Comparison of ENCODE assay signal across 23 cellular contexts in genomic region chr9:126206099-126206498, GRCh38.
A peak's percentile ranks its signal among the peaks of the same experiment; 100 is the strongest.
DNase-seq lines count a peak whose midpoint lies in the region; ATAC-seq, FAIRE-seq and TF ChIP-seq lines count a peak whose summit lies in the region.
"Had no signal": no experiment of that assay in that cellular context is flagged by ENCODE, and none has a peak within 500 bp of the region (broad histone marks: within the 10 kb centered on the region; RNA-seq: fewer than 3 reads in every experiment).

No MANE protein-coding gene starts in this region.

- no peaks in the 10 kb centered on the region for H3K4me1 Mint-ChIP-seq in endodermal cell
- no peaks in the 10 kb centered on the region for H3K4me1 Mint-ChIP-seq in activated T-helper 17 cell treated with anti-CD3 and anti-CD28 coated beads, Interleukin-2, amount 50 U/mL, for 72 hours
- H3K4me1 Mint-ChIP-seq: CD4-positive, CD25-positive, alpha-beta regulatory T cell; H9 had no signal

- no peak overlapping the region for H3K4me3 ChIP-seq in endodermal cell (ENCODE audit: low read length)
- H3K4me3 ChIP-seq in kidney (ENCODE audit: low read length in 2 of 2) = no peak overlapping the region
- H3K4me3 ChIP-seq: GM12878, GM23248, SK-N-MC had no signal

- TF ChIP-seq CTCF in endodermal cell (conservative IDR thresholded peaks at IDR 0.05) (no peak), kidney (IDR thresholded peaks at IDR 0.05; ENCODE audit: borderline replicate concordance, extremely low read depth, insufficient read depth) (no peak)

- H3K9me3 ChIP-seq in endodermal cell (ENCODE audit: control insufficient read depth, low read length) = no peaks in the 10 kb centered on the region
- no peaks in the 10 kb centered on the region for H3K9me3 ChIP-seq in kidney (ENCODE audit: control insufficient read depth in 1 of 2, low read length in 2 of 2)

- peaks cover 4% of the 10 kb centered on the region for H3K27me3 Mint-ChIP-seq in endodermal cell (ENCODE audit: insufficient read depth)
- peaks cover 27% of the 10 kb centered on the region for H3K27me3 Mint-ChIP-seq in activated T-helper 17 cell treated with anti-CD3 and anti-CD28 coated beads, Interleukin-2, amount 50 U/mL, for 72 hours

- DNase-seq in DMS153 (lab: John Stamatoyannopoulos, UW) (peak; percentile 50), NCI-H510A (lab: John Stamatoyannopoulos, UW) (peak; percentile 29), endodermal cell (peak; percentile 32), UCSD-AML1 (lab: John Stamatoyannopoulos, UW; ENCODE audit: unreplicated experiment) (no peak), kidney (no peak), C1 segment of cervical spinal cord (lab: John Stamatoyannopoulos, UW) (no peak)
- DNase-seq: CD4-positive, CD25-positive, alpha-beta regulatory T cell; DMS79; EL; GDM1; GM23248; H9; HFFc6; KBM-7; NCI-H1105 treated with DMSO at 0.1 percent for 48 hours; NCI-H146; NCI-H2029; NCI-H446 treated with DMSO at 0.1 percent for 48 hours; RPMI8226; SIG-M5 had no signal

- H3K27me3 ChIP-seq in endodermal cell (ENCODE audit: control insufficient read depth, insufficient read depth, low read length, poor library complexity, severe bottlenecking) = no peaks in the 10 kb centered on the region

- no peak for ATAC-seq in activated T-helper 17 cell treated with anti-CD3 and anti-CD28 coated beads, Interleukin-2, amount 50 U/mL, for 72 hours (replicated peaks)
- ATAC-seq: GM12878 had no signal

- no peak overlapping the region for H3K27ac Mint-ChIP-seq in endodermal cell
- no peak overlapping the region for H3K27ac Mint-ChIP-seq in activated T-helper 17 cell treated with anti-CD3 and anti-CD28 coated beads, Interleukin-2, amount 50 U/mL, for 72 hours
- H3K27ac Mint-ChIP-seq: H9, HFFc6 had no signal

- no peak for FAIRE-seq in kidney (lab: Jason Lieb, UNC)
- FAIRE-seq: GM12878 had no signal

- H3K27ac ChIP-seq in endodermal cell (ENCODE audit: low read depth, low read length) (peak overlapping the region; percentile 72), kidney (ENCODE audit: low read depth in 2 of 2, low read length in 2 of 2) (no peak overlapping the region)
- H3K27ac ChIP-seq: GM23248, SK-N-MC had no signal

- WGBS in endodermal cell (ENCODE audit: insufficient coverage in 1 of 2, insufficient read length in 1 of 2), 2 experiments = 90 to 96% methylated on average over 5 to 16 of the region's 16 CpGs

- H3K36me3 ChIP-seq in endodermal cell (ENCODE audit: control insufficient read depth, insufficient read depth, low read length) (no peaks in the 10 kb centered on the region), kidney (ENCODE audit: control insufficient read depth in 1 of 2, insufficient read depth in 2 of 2, low read length in 2 of 2) (no peaks in the 10 kb centered on the region)

- H3K9me3 Mint-ChIP-seq in endodermal cell = peaks cover 19% of the 10 kb centered on the region
- no peaks in the 10 kb centered on the region for H3K9me3 Mint-ChIP-seq in activated T-helper 17 cell treated with anti-CD3 and anti-CD28 coated beads, Interleukin-2, amount 50 U/mL, for 72 hours
- H3K9me3 Mint-ChIP-seq: HFFc6 had no signal

- H3K4me3 Mint-ChIP-seq in endodermal cell = no peak overlapping the region
- no peak overlapping the region for H3K4me3 Mint-ChIP-seq in activated T-helper 17 cell treated with anti-CD3 and anti-CD28 coated beads, Interleukin-2, amount 50 U/mL, for 72 hours
- H3K4me3 Mint-ChIP-seq: CD4-positive, CD25-positive, alpha-beta regulatory T cell; H9; HFFc6 had no signal

- H3K4me1 ChIP-seq in endodermal cell (ENCODE audit: control insufficient read depth, insufficient read depth, low read length) (no peaks in the 10 kb centered on the region), kidney (ENCODE audit: control insufficient read depth in 1 of 2, insufficient read depth in 1 of 2, low read depth in 1 of 2, low read length in 2 of 2) (no peaks in the 10 kb centered on the region)

- H3K9ac ChIP-seq in endodermal cell (ENCODE audit: extremely low read depth, low read length, poor library complexity, severe bottlenecking) (no peak overlapping the region), kidney (ENCODE audit: low read length in 2 of 2) (no peak overlapping the region)
- H3K9ac ChIP-seq: GM23248 had no signal

- no peaks in the 10 kb centered on the region for H3K36me3 Mint-ChIP-seq in endodermal cell (ENCODE audit: low read depth)
- no peaks in the 10 kb centered on the region for H3K36me3 Mint-ChIP-seq in activated T-helper 17 cell treated with anti-CD3 and anti-CD28 coated beads, Interleukin-2, amount 50 U/mL, for 72 hours (ENCODE audit: low read depth)
- H3K36me3 Mint-ChIP-seq: CD4-positive, CD25-positive, alpha-beta regulatory T cell had no signal

- intact Hi-C loops in kidney (cut with DNase I) = no loop called here

Comparison
In these comparisons a context has a peak if more than half of its experiments do, and no peak if none do; other contexts are left out.
1. DNase-seq: peak in DMS153 (single experiment), NCI-H510A (single experiment) and endodermal cell (single experiment); none in UCSD-AML1 (single experiment), kidney (single experiment) and C1 segment of cervical spinal cord (0 of 14).